ENCODE assay signal across 14 cellular contexts in genomic region chr11:43508511-43508918, GRCh38.
DNase-seq lines count a peak whose midpoint lies in the region; ATAC-seq and TF ChIP-seq lines count a peak whose summit lies in the region.
"Had no signal": no experiment of that assay in that cellular context is flagged by ENCODE, and none has a peak within 500 bp of the region (broad histone marks: within the 10 kb centered on the region; RNA-seq: fewer than 3 reads in every experiment).

No MANE protein-coding gene starts in this region.

- H2AK9ac ChIP-seq in IMR-90 (replicated peaks; ENCODE audit: low read depth, low read length, poor library complexity), result no peak overlapping the region

- H3K4me3 ChIP-seq in BJ (ENCODE audit: low read depth, low read length) (no peak overlapping the region), IMR-90 (ENCODE audit: insufficient read depth, low read depth, low read length) (no peak overlapping the region), hepatocyte (no peak overlapping the region), prostate gland (no peak overlapping the region)
- H3K4me3 ChIP-seq: right lobe of liver had no signal

- no CpG with 5 or more reads among the region's 3 CpGs for WGBS in IMR-90 (ENCODE audit: extremely low coverage in 2 of 2, insufficient read length in 1 of 2), 2 experiments
- WGBS in hepatocyte (ENCODE audit: low lambda C conversion rate, missing lambda C conversion rate), result 42% methylated on average over 3 of the region's 3 CpGs
- WGBS in prostate gland, result 17% methylated on average over 3 of the region's 3 CpGs

- H3K9me2 ChIP-seq in hepatocyte (replicated peaks; ENCODE audit: insufficient read depth), result no peaks in the 10 kb centered on the region

- no peaks in the 10 kb centered on the region for H3K79me1 ChIP-seq in IMR-90 (ENCODE audit: low read depth in 1 of 2, low read length in 2 of 2)

- intact Hi-C loops in IMR-90 (cut with micrococcal nuclease) (no loop called here), prostate gland (cut with DNase I) (no loop called here)

- no peak overlapping the region for H2AFZ ChIP-seq in IMR-90 (replicated peaks; ENCODE audit: low read length, poor library complexity)
- no peak overlapping the region for H2AFZ ChIP-seq in hepatocyte

- H2AK5ac ChIP-seq in IMR-90 (ENCODE audit: low read depth, low read length), result no peak overlapping the region

- H3K9ac ChIP-seq in IMR-90 (ENCODE audit: low read depth, low read length), result no peak overlapping the region

- H3K27ac ChIP-seq in IMR-90 (ENCODE audit: insufficient read depth, low read length) (no peak overlapping the region), hepatocyte (no peak overlapping the region), prostate gland (no peak overlapping the region)
- H3K27ac ChIP-seq: right lobe of liver had no signal

- H3K56ac ChIP-seq in IMR-90 (ENCODE audit: extremely low read depth, insufficient read depth, low read length), result no peak overlapping the region

- H3K36me3 ChIP-seq in BJ (ENCODE audit: control insufficient read depth, insufficient read depth, low read length) (no peaks in the 10 kb centered on the region), IMR-90 (ENCODE audit: control insufficient read depth, insufficient read depth, low read length) (no peaks in the 10 kb centered on the region), hepatocyte (replicated peaks; ENCODE audit: insufficient read depth, low read depth) (no peaks in the 10 kb centered on the region), prostate gland (no peaks in the 10 kb centered on the region)
- H3K36me3 ChIP-seq: right lobe of liver had no signal

- H3K14ac ChIP-seq in IMR-90 (replicated peaks; ENCODE audit: low read depth, low read length), result no peak overlapping the region

- H2BK5ac ChIP-seq in IMR-90 (ENCODE audit: low read depth, low read length, poor library complexity, severe bottlenecking), result no peak overlapping the region

- no peak overlapping the region for H4K5ac ChIP-seq in IMR-90 (ENCODE audit: low read depth, low read length)

- H2BK120ac ChIP-seq in IMR-90 (ENCODE audit: low read depth, low read length), result no peak overlapping the region

- H3K4ac ChIP-seq in IMR-90 (ENCODE audit: low read depth, low read length), result no peak overlapping the region

- H4K8ac ChIP-seq in IMR-90 (ENCODE audit: low read depth in 2 of 2, low read length in 2 of 2), result no peak overlapping the region

- no peaks in the 10 kb centered on the region for H3K9me3 ChIP-seq in IMR-90 (ENCODE audit: control insufficient read depth, insufficient read depth, low read length)
- H3K9me3 ChIP-seq in hepatocyte (ENCODE audit: low read depth), result no peaks in the 10 kb centered on the region
- no peaks in the 10 kb centered on the region for H3K9me3 ChIP-seq in prostate gland
- H3K9me3 ChIP-seq: right lobe of liver had no signal

- no TSS peak for BruUV-seq in IMR-90 (replicated peaks; lab: Mats Ljungman, UMichigan)

- H2BK20ac ChIP-seq in IMR-90 (ENCODE audit: low read depth, low read length), result no peak overlapping the region

- no peak for TF ChIP-seq POLR2A in IMR-90 (IDR thresholded peaks at IDR 0.05; ENCODE audit: low read depth, low read length)
- no peak for TF ChIP-seq POLR2A in prostate gland (IDR thresholded peaks at IDR 0.05)

- no peak overlapping the region for H2BK15ac ChIP-seq in IMR-90 (ENCODE audit: low read depth, low read length)

- H3K9me1 ChIP-seq in IMR-90 (ENCODE audit: insufficient read depth, low read length), result no peaks in the 10 kb centered on the region

- peak; percentile 4 for DNase-seq in BJ (ENCODE audit: low read depth)
- peak; percentile 61 for DNase-seq in IMR-90
- peak; percentile 13 to 61 for DNase-seq in SW 1271 (lab: John Stamatoyannopoulos, UW)
- DNase-seq in hepatocyte (ENCODE audit: low spot score), result peak; percentile 37
- DNase-seq in cerebellum (ENCODE audit: low spot score), result no peak
- no peak for DNase-seq in ecto neural progenitor cell (ENCODE audit: low spot score)
- no peak for DNase-seq in prostate gland (ENCODE audit: low spot score)
- DNase-seq: activated T-cell treated with anti-CD3 and anti-CD28 coated beads, Interleukin-2, amount 50 U/mL, for 1 hour; caudate nucleus; CD4-positive, alpha-beta memory T cell; glutamatergic neuron; right lobe of liver; T1000 had no signal

- H3K18ac ChIP-seq in IMR-90 (ENCODE audit: low read depth, low read length), result no peak overlapping the region

- H3K4me1 ChIP-seq in IMR-90 (ENCODE audit: control insufficient read depth, insufficient read depth, low read length) (no peaks in the 10 kb centered on the region), hepatocyte (ENCODE audit: insufficient read depth) (no peaks in the 10 kb centered on the region), prostate gland (replicated peaks) (no peaks in the 10 kb centered on the region)
- H3K4me1 ChIP-seq: right lobe of liver had no signal

- no peak overlapping the region for H4K91ac ChIP-seq in IMR-90 (ENCODE audit: insufficient read depth, low read depth, low read length)

- TF ChIP-seq CTCF in BJ (IDR thresholded peaks at IDR 0.05; ENCODE audit: insufficient read depth, low read depth, low read length) (no peak), IMR-90 (conservative IDR thresholded peaks at IDR 0.05; ENCODE audit: low read depth, low read length) (no peak), hepatocyte (IDR thresholded peaks at IDR 0.05; ENCODE audit: poor library complexity) (no peak), prostate gland (IDR thresholded peaks at IDR 0.05) (no peak)

- H3K4me2 ChIP-seq in IMR-90 (ENCODE audit: low read depth, low read length) (no peak overlapping the region), hepatocyte (no peak overlapping the region)

- CTCF ChIA-PET in BJ (lab: Yijun Ruan, JAX) (interaction anchor here (1.0 to 1.3 kb wide), 2 partner anchors 10 to 11 kb away, joined by 3 read pairs; no protein-coding TSS in a partner anchor), IMR-90 (lab: Yijun Ruan, JAX) (no interaction called here)

- no peaks in the 10 kb centered on the region for H3K79me2 ChIP-seq in hepatocyte

- POLR2A ChIA-PET in BJ (lab: Charles Lee), result no interaction called here
- POLR2A ChIA-PET in IMR-90 (lab: Charles Lee; ENCODE audit: unreplicated experiment), result no interaction called here

- in situ Hi-C loops in IMR-90 (cut with MboI; ENCODE audit: low sequenced_read_pairs), result no loop called here

- no peaks in the 10 kb centered on the region for H4K20me1 ChIP-seq in IMR-90 (ENCODE audit: insufficient read depth, low read length)
- H4K20me1 ChIP-seq in hepatocyte (ENCODE audit: insufficient read depth, poor library complexity, severe bottlenecking), result no peaks in the 10 kb centered on the region

- ATAC-seq in IMR-90 (ENCODE audit: low read depth), result no peak
- ATAC-seq in SK-N-SH treated with all-trans-retinoic acid at 6 μM for 48 hours, result no peak
- ATAC-seq: right lobe of liver had no signal

- no peak overlapping the region for H3K23ac ChIP-seq in IMR-90 (ENCODE audit: low read depth, low read length)

- no peak for TF ChIP-seq RAD21 in IMR-90 (IDR thresholded peaks at IDR 0.05; ENCODE audit: low read length)

- dilution Hi-C loops in IMR-90 (cut with HindIII; ENCODE audit: low sequenced_read_pairs, unreplicated experiment), result no loop called here

- no peaks in the 10 kb centered on the region for H3K27me3 ChIP-seq in BJ (ENCODE audit: control insufficient read depth, insufficient read depth, low read length)
- peaks cover 3% of the 10 kb centered on the region for H3K27me3 ChIP-seq in IMR-90 (ENCODE audit: control insufficient read depth, insufficient read depth, low read length)
- no peaks in the 10 kb centered on the region for H3K27me3 ChIP-seq in hepatocyte
- H3K27me3 ChIP-seq in prostate gland (replicated peaks; ENCODE audit: insufficient read depth), result peaks cover 2% of the 10 kb centered on the region
- H3K27me3 ChIP-seq: right lobe of liver had no signal

TF ChIP-seq in IMR-90, 13 proteins besides CTCF, POLR2A, EP300 and RAD21:
- peak; percentile 91 for TF ChIP-seq CEBPB (IDR thresholded peaks at IDR 0.05; ENCODE audit: low read depth, low read length)
- TF ChIP-seq MAZ (IDR thresholded peaks at IDR 0.05; ENCODE audit: borderline replicate concordance, low read depth, low read length), result no peak

TF ChIP-seq in SK-N-SH treated with all-trans-retinoic acid at 6 μM for 48 hours, 23 proteins besides CTCF, POLR2A, EP300 and RAD21:
- TF ChIP-seq OSR1 (CRISPR knock-in tag; IDR thresholded peaks at IDR 0.05) (no peak), ZNF8 (CRISPR knock-in tag; IDR thresholded peaks at IDR 0.05) (no peak), ZNF70 (CRISPR knock-in tag; IDR thresholded peaks at IDR 0.05) (no peak)

Comparison
In these comparisons a context has a peak if more than half of its experiments do, and no peak if none do; other contexts are left out.
1. DNase-seq: peak in BJ (single experiment), IMR-90 (single experiment), SW 1271 (2 of 2) and hepatocyte (single experiment); none in cerebellum (single experiment), ecto neural progenitor cell (single experiment) and prostate gland (single experiment).